Comparison of ENCODE assay signal across 7 cellular contexts in genomic region chr19:45016388-45017314, GRCh38. TPM values are rescaled to one million over a fixed set of nuclear protein-coding genes. Genes with fewer than 3 reads are reported as not detected.
A peak's percentile ranks its signal among the peaks of the same experiment; 100 is the strongest.
DNase-seq lines count a peak whose midpoint lies in the region; ATAC-seq and TF ChIP-seq lines count a peak whose summit lies in the region.

No MANE protein-coding gene starts in this region.

- TF ChIP-seq CTCF in GM12873 (IDR thresholded peaks at IDR 0.05; ENCODE audit: insufficient read depth, low read depth, low read length, missing control alignments) = peak; percentile 75
- TF ChIP-seq CTCF in MM.1S (IDR thresholded peaks at IDR 0.05; ENCODE audit: low read length) = peak; percentile 82
- peak in 1 of 2 donors; percentile 70 for TF ChIP-seq CTCF in right atrium auricular region (IDR thresholded peaks at IDR 0.05)
- TF ChIP-seq CTCF in smooth muscle cell (IDR thresholded peaks at IDR 0.05; ENCODE audit: borderline replicate concordance, insufficient read depth, poor library complexity, severe bottlenecking) = peak; percentile 65

- H3K27ac Mint-ChIP-seq in activated naive CD8-positive, alpha-beta T cell treated with anti-CD3 and anti-CD28 coated beads, Interleukin-2, amount 50 U/mL, for 24 hours = peak overlapping the region; percentile 82

- H3K9ac ChIP-seq in MM.1S (ENCODE audit: low read length) (peak overlapping the region; percentile 83), smooth muscle cell (ENCODE audit: low read depth) (no peak overlapping the region)

- H3K4me1 Mint-ChIP-seq in activated naive CD8-positive, alpha-beta T cell treated with anti-CD3 and anti-CD28 coated beads, Interleukin-2, amount 50 U/mL, for 24 hours = peaks cover 13% of the 10 kb centered on the region

- ATAC-seq in activated naive CD8-positive, alpha-beta T cell treated with anti-CD3 and anti-CD28 coated beads, Interleukin-2, amount 50 U/mL, for 24 hours = peak; percentile 94

- peak; percentile 90 for DNase-seq in H7
- peak; percentile 99 for DNase-seq in MM.1S
- DNase-seq in T follicular helper cell (ENCODE audit: low read depth) = peak; percentile 78
- peak; percentile 78 for DNase-seq in activated naive CD8-positive, alpha-beta T cell treated with anti-CD3 and anti-CD28 coated beads, Interleukin-2, amount 50 U/mL, for 24 hours
- DNase-seq in right atrium auricular region (ENCODE audit: low spot score) = peak; percentile 70
- DNase-seq in smooth muscle cell (lab: John Stamatoyannopoulos, UW; ENCODE audit: unreplicated experiment) = peak; percentile 30

- H3K9me3 ChIP-seq in MM.1S (replicated peaks; ENCODE audit: insufficient read depth, low read length) (no peaks in the 10 kb centered on the region), right atrium auricular region (no peaks in the 10 kb centered on the region), smooth muscle cell (replicated peaks; ENCODE audit: low read depth) (no peaks in the 10 kb centered on the region)

- no peaks in the 10 kb centered on the region; the same call in 1 of the 2 replicates for H3K79me2 ChIP-seq in MM.1S (ENCODE audit: low read length)
- H3K79me2 ChIP-seq in smooth muscle cell (ENCODE audit: low read depth) = no peaks in the 10 kb centered on the region

- H3K4me2 ChIP-seq in MM.1S (ENCODE audit: low read depth, low read length) (peak overlapping the region; percentile 96), smooth muscle cell (no peak overlapping the region)

- H3K9me2 ChIP-seq in MM.1S (replicated peaks; ENCODE audit: insufficient read depth, low read length) = no peaks in the 10 kb centered on the region

- H3F3A ChIP-seq in MM.1S (ENCODE audit: insufficient read depth, low read length) = peaks cover 29% of the 10 kb centered on the region
- no peaks in the 10 kb centered on the region for H3F3A ChIP-seq in smooth muscle cell (ENCODE audit: low read depth)

- WGBS in smooth muscle cell (ENCODE audit: low lambda C conversion rate) = 75% methylated on average over 13 of the region's 13 CpGs

- no peaks in the 10 kb centered on the region; the same call in 1 of the 2 replicates for H3K36me3 ChIP-seq in H7 (replicated peaks; ENCODE audit: control insufficient read depth, insufficient read depth, low read length)
- no peaks in the 10 kb centered on the region for H3K36me3 ChIP-seq in MM.1S (replicated peaks; ENCODE audit: insufficient read depth, low read length)
- H3K36me3 ChIP-seq in right atrium auricular region = peaks cover 4% of the 10 kb centered on the region
- no peaks in the 10 kb centered on the region for H3K36me3 ChIP-seq in smooth muscle cell (ENCODE audit: low read depth)

- H3K9me3 Mint-ChIP-seq in activated naive CD8-positive, alpha-beta T cell treated with anti-CD3 and anti-CD28 coated beads, Interleukin-2, amount 50 U/mL, for 24 hours = no peaks in the 10 kb centered on the region

- H2AFZ ChIP-seq in MM.1S (ENCODE audit: low read length) (peak overlapping the region; percentile 43), smooth muscle cell (ENCODE audit: low read depth) (no peak overlapping the region)

- H3K27me3 Mint-ChIP-seq in activated naive CD8-positive, alpha-beta T cell treated with anti-CD3 and anti-CD28 coated beads, Interleukin-2, amount 50 U/mL, for 24 hours = no peaks in the 10 kb centered on the region

- H3K27me3 ChIP-seq in H7 (ENCODE audit: control insufficient read depth, insufficient read depth, low read length) (no peaks in the 10 kb centered on the region), MM.1S (replicated peaks; ENCODE audit: insufficient read depth, low read length) (no peaks in the 10 kb centered on the region), right atrium auricular region (no peaks in the 10 kb centered on the region), smooth muscle cell (ENCODE audit: low read depth) (no peaks in the 10 kb centered on the region)

- H3K4me1 ChIP-seq in MM.1S (ENCODE audit: low read length) = peaks cover 12% of the 10 kb centered on the region
- H3K4me1 ChIP-seq in right atrium auricular region = no peaks in the 10 kb centered on the region
- no peaks in the 10 kb centered on the region for H3K4me1 ChIP-seq in smooth muscle cell (ENCODE audit: low read depth)

- H3K27ac ChIP-seq in MM.1S (ENCODE audit: low read length) (peak overlapping the region; percentile 98), right atrium auricular region (no peak overlapping the region), smooth muscle cell (ENCODE audit: low read depth) (no peak overlapping the region)

- peaks cover 25% of the 10 kb centered on the region for H3K36me3 Mint-ChIP-seq in activated naive CD8-positive, alpha-beta T cell treated with anti-CD3 and anti-CD28 coated beads, Interleukin-2, amount 50 U/mL, for 24 hours (ENCODE audit: low read depth)

- peak overlapping the region; percentile 48 for H3K4me3 Mint-ChIP-seq in activated naive CD8-positive, alpha-beta T cell treated with anti-CD3 and anti-CD28 coated beads, Interleukin-2, amount 50 U/mL, for 24 hours

- H3K4me3 ChIP-seq in H7 (ENCODE audit: insufficient read depth, low read depth, low read length) = no peak overlapping the region
- H3K4me3 ChIP-seq in MM.1S (ENCODE audit: low read length) = peak overlapping the region; percentile 43
- H3K4me3 ChIP-seq in right atrium auricular region = no peak overlapping the region
- no peak overlapping the region for H3K4me3 ChIP-seq in smooth muscle cell

- H4K20me1 ChIP-seq in MM.1S (ENCODE audit: insufficient read depth, low read length) (no peaks in the 10 kb centered on the region), smooth muscle cell (ENCODE audit: low read depth) (no peaks in the 10 kb centered on the region)

RNA-seq across cellular contexts. Expression of gene RELB, which starts 15.4 kb away (rescaled TPM):
- total RNA-seq in H7 (2014; rRNA removed; shearing (Covaris generic)) = 2.7 and 4.1 TPM in 2 replicates
- total RNA-seq in right atrium auricular region (1 to 10 TPM; 1.3 to 3.1 TPM), smooth muscle cell (10.4 and 11.2 TPM in 2 replicates)
- polyA plus RNA-seq in smooth muscle cell = 27.1 and 31.3 TPM in 2 replicates

RNA-seq across cellular contexts. Expression of gene CLASRP, which starts 22.2 kb away (rescaled TPM):
- 31.4 and 35.2 TPM in 2 replicates for total RNA-seq in H7 (2014; rRNA removed; shearing (Covaris generic))
- total RNA-seq in right atrium auricular region (10 to 100 TPM; 29.6 to 31.3 TPM), smooth muscle cell (34.6 and 54.0 TPM in 2 replicates)
- 24.3 and 34.3 TPM in 2 replicates for polyA plus RNA-seq in smooth muscle cell

RNA-seq across cellular contexts. Expression of gene ZNF296, which starts 59.6 kb away (rescaled TPM):
- 2.6 and 4.2 TPM in 2 replicates for total RNA-seq in H7 (2014; rRNA removed; shearing (Covaris generic))
- under 1 TPM in 1 of 2 donors, not detected in 1; 0.43 TPM for total RNA-seq in right atrium auricular region
- 1.1 TPM in 1 of 2 replicates, not detected in the other for total RNA-seq in smooth muscle cell
- 0.21 and 1.7 TPM in 2 replicates for polyA plus RNA-seq in smooth muscle cell

Comparison
In these comparisons a context has a peak if more than half of its experiments do, and no peak if none do; other contexts are left out.
1. DNase-seq: peak in every context shown above with its lines; median percentile 99 in MM.1S; 90 in H7; 78 in T follicular helper cell; 78 in activated naive CD8-positive, alpha-beta T cell treated with anti-CD3 and anti-CD28 coated beads, Interleukin-2, amount 50 U/mL, for 24 hours; 70 in right atrium auricular region; 30 in smooth muscle cell.